In the genomic region with DNA sequence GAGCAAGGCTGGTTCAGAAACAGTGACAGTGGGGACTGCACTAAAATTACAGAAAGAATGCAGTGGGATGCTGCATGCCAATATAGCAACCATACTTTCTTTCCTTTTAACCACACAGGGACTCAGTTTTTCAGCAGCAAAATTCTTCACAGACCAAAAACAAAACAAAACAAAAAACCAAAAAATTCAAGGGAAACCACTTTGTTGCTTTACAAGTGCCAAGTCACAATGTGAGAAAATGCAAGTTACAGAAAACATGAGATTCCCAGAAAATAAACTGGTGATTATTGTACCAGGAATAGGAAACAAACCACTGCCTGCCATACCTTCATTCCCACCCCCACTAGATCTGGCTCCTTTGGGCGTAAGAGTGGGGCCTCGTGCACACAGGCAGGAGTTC, we compare ENCODE assay signal across 16 cellular contexts. TPM values are rescaled to one million over a fixed set of nuclear protein-coding genes. Genes with fewer than 3 reads are reported as not detected.
DNase-seq lines count a peak whose midpoint lies in the region; ATAC-seq and TF ChIP-seq lines count a peak whose summit lies in the region.
"Had no signal": no experiment of that assay in that cellular context is flagged by ENCODE, and none has a peak within 500 bp of the region (broad histone marks: within the 10 kb centered on the region; RNA-seq: fewer than 3 reads in every experiment).

No MANE protein-coding gene starts in this region.

- H3K27ac Mint-ChIP-seq in endodermal cell, result peak overlapping the region; percentile 46
- H3K27ac Mint-ChIP-seq in activated CD4-positive, alpha-beta T cell treated with anti-CD3 and anti-CD28 coated beads, Interleukin-2, amount 10 ng/mL, durations not matched to agents 7 days and 5 days, result no peak overlapping the region
- H3K27ac Mint-ChIP-seq: CD4-positive, alpha-beta memory T cell had no signal

- in situ Hi-C loops in astrocyte of the cerebellum (cut with HindIII; ENCODE audit: low sequenced_read_pairs), result no loop called here

- no peak overlapping the region for H3K27ac ChIP-seq in endodermal cell (ENCODE audit: low read depth, low read length)
- H3K27ac ChIP-seq: 22Rv1, C4-2B, GM23248 had no signal

- CTCF ChIA-PET in activated CD4-positive, alpha-beta T cell treated with anti-CD3 and anti-CD28 coated beads, Interleukin-2, amount 10 ng/mL, durations not matched to agents 7 days and 5 days (lab: Charles Lee), result no interaction called here

- no peaks in the 10 kb centered on the region for H3K27me3 ChIP-seq in endodermal cell (ENCODE audit: control insufficient read depth, insufficient read depth, low read length, poor library complexity, severe bottlenecking)

- TF ChIP-seq CTCF in AG10803 (conservative IDR thresholded peaks at IDR 0.05; ENCODE audit: low read length) (no peak), astrocyte of the cerebellum (IDR thresholded peaks at IDR 0.05; ENCODE audit: low read depth, low read length, missing control alignments) (no peak), endodermal cell (conservative IDR thresholded peaks at IDR 0.05) (no peak)

- no peaks in the 10 kb centered on the region for H3K9me3 ChIP-seq in endodermal cell (ENCODE audit: control insufficient read depth, low read length)

- peaks cover 11% of the 10 kb centered on the region for H3K4me1 ChIP-seq in endodermal cell (ENCODE audit: control insufficient read depth, insufficient read depth, low read length)

- H3K36me3 ChIP-seq in endodermal cell (ENCODE audit: control insufficient read depth, insufficient read depth, low read length), result no peaks in the 10 kb centered on the region

- no peaks in the 10 kb centered on the region for H3K9me3 Mint-ChIP-seq in endodermal cell
- no peaks in the 10 kb centered on the region for H3K9me3 Mint-ChIP-seq in activated CD4-positive, alpha-beta T cell treated with anti-CD3 and anti-CD28 coated beads, Interleukin-2, amount 10 ng/mL, durations not matched to agents 7 days and 5 days

- no peak overlapping the region for H3K4me3 Mint-ChIP-seq in endodermal cell
- H3K4me3 Mint-ChIP-seq in activated CD4-positive, alpha-beta T cell treated with anti-CD3 and anti-CD28 coated beads, Interleukin-2, amount 10 ng/mL, durations not matched to agents 7 days and 5 days, result no peak overlapping the region
- H3K4me3 Mint-ChIP-seq: CD4-positive, alpha-beta memory T cell had no signal

- no peak for ATAC-seq in stimulated activated naive CD8-positive, alpha-beta T cell treated with anti-CD3 and anti-CD28 coated beads, Interleukin-15, Interleukin-2, amounts not matched to agents 100 U/mL and 50 U/mL, for 24 hours
- no peak for ATAC-seq in HG03565 (IDR thresholded peaks at IDR 0.05; ENCODE audit: unreplicated experiment)
- ATAC-seq: HCT116 had no signal

- POLR2A ChIA-PET in activated CD4-positive, alpha-beta T cell treated with anti-CD3 and anti-CD28 coated beads, Interleukin-2, amount 10 ng/mL, durations not matched to agents 7 days and 5 days (lab: Charles Lee), result no interaction called here

- peak; percentile 81 for DNase-seq in AG10803 (ENCODE audit: low read depth)
- peak; percentile 47 for DNase-seq in GM03348 (ENCODE audit: low spot score)
- DNase-seq in astrocyte of the cerebellum (ENCODE audit: low read depth), result peak; percentile 76
- DNase-seq in endodermal cell, result no peak
- no peak for DNase-seq in stimulated activated naive CD8-positive, alpha-beta T cell treated with anti-CD3 and anti-CD28 coated beads, Interleukin-15, Interleukin-2, amounts not matched to agents 100 U/mL and 50 U/mL, for 24 hours
- no peak for DNase-seq in NCI-H510A (lab: John Stamatoyannopoulos, UW)
- no peak for DNase-seq in activated CD4-positive, alpha-beta T cell treated with anti-CD3 and anti-CD28 coated beads, Interleukin-2, amount 10 ng/mL, durations not matched to agents 7 days and 5 days
- DNase-seq: CD4-positive, alpha-beta memory T cell; DMS79 treated with DMSO at 0.1 percent for 48 hours; GDM1; GM23248 had no signal

- peaks cover 28% of the 10 kb centered on the region for H3K4me1 Mint-ChIP-seq in endodermal cell
- H3K4me1 Mint-ChIP-seq in activated CD4-positive, alpha-beta T cell treated with anti-CD3 and anti-CD28 coated beads, Interleukin-2, amount 10 ng/mL, durations not matched to agents 7 days and 5 days, result no peaks in the 10 kb centered on the region

- peaks cover 6% of the 10 kb centered on the region for H3K36me3 Mint-ChIP-seq in endodermal cell (ENCODE audit: low read depth)
- H3K36me3 Mint-ChIP-seq in activated CD4-positive, alpha-beta T cell treated with anti-CD3 and anti-CD28 coated beads, Interleukin-2, amount 10 ng/mL, durations not matched to agents 7 days and 5 days (ENCODE audit: low read depth), result no peaks in the 10 kb centered on the region
- H3K36me3 Mint-ChIP-seq: CD4-positive, alpha-beta memory T cell had no signal

- WGBS in endodermal cell (ENCODE audit: insufficient coverage in 1 of 2, insufficient read length in 1 of 2), 2 experiments, result 94% methylated on average over 2 of the region's 2 CpGs; no CpG with 5 or more reads in 1 of the 2 experiments

- no peak overlapping the region for H3K9ac ChIP-seq in endodermal cell (ENCODE audit: extremely low read depth, low read length, poor library complexity, severe bottlenecking)
- H3K9ac ChIP-seq: GM23248 had no signal

- H3K27me3 Mint-ChIP-seq in endodermal cell (ENCODE audit: insufficient read depth), result no peaks in the 10 kb centered on the region
- no peaks in the 10 kb centered on the region for H3K27me3 Mint-ChIP-seq in activated CD4-positive, alpha-beta T cell treated with anti-CD3 and anti-CD28 coated beads, Interleukin-2, amount 10 ng/mL, durations not matched to agents 7 days and 5 days

- H3K4me3 ChIP-seq in AG10803 (ENCODE audit: low read length), result no peak overlapping the region
- no peak overlapping the region for H3K4me3 ChIP-seq in astrocyte of the cerebellum (ENCODE audit: low read depth, low read length)
- no peak overlapping the region for H3K4me3 ChIP-seq in endodermal cell (ENCODE audit: low read length)
- H3K4me3 ChIP-seq: GM23248 had no signal

RNA-seq across cellular contexts. Expression of a gene that starts 52.6 kb away (rescaled TPM):
- 100 to 1,000 TPM in 1 of 2 donors, 10 to 100 TPM in 1; 68.2 to 130 TPM for total RNA-seq in endodermal cell
- polyA plus RNA-seq in endodermal cell (2013, experiment 1 of 2), result 23.1 TPM
- 21.2 TPM for polyA plus RNA-seq in endodermal cell (2013, experiment 2 of 2)
- not detected for total RNA-seq in activated CD4-positive, alpha-beta T cell treated with anti-CD3 and anti-CD28 coated beads, Interleukin-2, amount 10 ng/mL, durations not matched to agents 7 days and 5 days
- polyA plus RNA-seq: IgD-negative memory B cell had no signal

Comparison
In these comparisons a context has a peak if more than half of its experiments do, and no peak if none do; other contexts are left out.
1. DNase-seq: peak in AG10803 (single experiment), GM03348 (single experiment) and astrocyte of the cerebellum (single experiment); none in endodermal cell (single experiment), stimulated activated naive CD8-positive, alpha-beta T cell treated with anti-CD3 and anti-CD28 coated beads, Interleukin-15, Interleukin-2, amounts not matched to agents 100 U/mL and 50 U/mL, for 24 hours (single experiment), NCI-H510A (single experiment) and activated CD4-positive, alpha-beta T cell treated with anti-CD3 and anti-CD28 coated beads, Interleukin-2, amount 10 ng/mL, durations not matched to agents 7 days and 5 days (single experiment).
2. RNA of a gene that starts 52.6 kb away (total RNA-seq): 68.2 to 130 TPM in endodermal cell; not detected in activated CD4-positive, alpha-beta T cell treated with anti-CD3 and anti-CD28 coated beads, Interleukin-2, amount 10 ng/mL, durations not matched to agents 7 days and 5 days; every median in the first group is over 10 times any median in the second.